In genomic region chr3:11024181-11024580, GRCh38 we compare ENCODE assay signal across 38 cellular contexts. TPM values are rescaled to one million over a fixed set of nuclear protein-coding genes. Genes with fewer than 3 reads are reported as not detected.
"Had no signal": no experiment of that assay in that cellular context is flagged by ENCODE, and none has a peak within 500 bp of the region (broad histone marks: within the 10 kb centered on the region; RNA-seq: fewer than 3 reads in every experiment).

No MANE protein-coding gene starts in this region.

- H3K4me3 ChIP-seq: MG63 had no signal

- DNase-seq: Karpas-422, Kasumi-1, MG63, MM.1S, MV-4-11, NCI-H1048, NCI-H1092, NCI-H1092 treated with DMSO at 0.1 percent for 48 hours, NCI-H1105, NCI-H1105 treated with DMSO at 0.1 percent for 48 hours, NCI-H1417, NCI-H1417 treated with DMSO at 0.1 percent for 48 hours, NCI-H1436, NCI-H1436 treated with DMSO at 0.1 percent for 48 hours, NCI-H146, NCI-H1694, NCI-H1694 treated with DMSO at 0.1 percent for 48 hours, NCI-H187, NCI-H187 treated with DMSO at 0.1 percent for 48 hours, NCI-H1930, NCI-H2029, NCI-H2029 treated with DMSO at 0.1 percent for 48 hours, NCI-H2081, NCI-H2081 treated with DMSO at 0.1 percent for 48 hours, NCI-H2107, NCI-H2171, NCI-H2171 treated with DMSO at 0.1 percent for 48 hours, NCI-H2227 treated with DMSO at 0.1 percent for 48 hours, NCI-H226, NCI-H345, NCI-H446, NCI-H446 treated with DMSO at 0.1 percent for 48 hours, NCI-H510A, NCI-H510A treated with DMSO at 0.1 percent for 48 hours had no signal

- H3K9ac ChIP-seq: KMS-11 had no signal

- H3K36me3 ChIP-seq: MG63 had no signal

- H3K9me3 ChIP-seq: MG63 had no signal

- H3K27ac ChIP-seq: KMS-11 had no signal

- H3K4me2 ChIP-seq: KMS-11 had no signal

RNA-seq across cellular contexts. Expression of gene SLC6A1, which starts 31.6 kb away (rescaled TPM):
- total RNA-seq: M059J, MCF 10A, NCI-H460 had no signal
